Comparison of ENCODE assay signal across 8 cellular contexts in the genomic region with DNA sequence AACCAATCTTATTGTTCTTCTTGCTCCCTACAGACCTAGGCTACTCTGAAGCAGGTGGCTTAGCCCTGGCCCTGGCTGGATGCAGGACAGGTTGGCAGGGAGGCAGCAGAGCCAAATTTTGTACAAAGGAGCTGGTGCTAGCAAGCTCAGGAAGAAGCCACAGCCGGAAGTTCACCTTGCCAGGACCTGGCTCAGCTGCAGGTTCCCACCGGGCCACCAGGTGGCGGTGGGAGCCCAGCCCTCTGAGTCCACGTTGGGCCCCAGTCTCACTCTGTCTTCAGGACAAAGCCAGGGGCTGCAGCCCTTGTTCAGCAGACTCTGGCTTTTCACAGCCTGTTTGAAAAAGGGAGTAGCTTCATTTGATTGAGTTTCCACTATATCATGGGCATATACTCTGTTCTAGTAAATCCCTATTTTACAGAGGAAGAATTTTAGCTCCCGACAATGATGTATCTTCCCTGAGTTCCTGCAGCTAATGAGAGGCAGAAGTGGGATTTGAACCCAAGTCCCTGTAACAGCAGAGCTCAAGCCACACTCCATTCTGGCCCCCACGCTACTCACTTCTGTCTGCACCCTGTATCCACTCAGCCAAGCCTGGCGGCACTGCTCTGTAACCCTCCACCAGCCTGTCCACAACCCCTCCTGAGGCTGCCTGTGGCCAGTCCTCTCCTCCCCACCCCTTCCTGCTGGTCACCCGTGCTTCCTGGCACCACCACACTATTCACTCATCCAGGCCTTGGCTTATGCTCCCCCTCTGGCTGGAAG. TPM values are rescaled to one million over a fixed set of nuclear protein-coding genes. Genes with fewer than 3 reads are reported as not detected.
DNase-seq lines count a peak whose midpoint lies in the region; ATAC-seq, FAIRE-seq and TF ChIP-seq lines count a peak whose summit lies in the region.

No MANE protein-coding gene starts in this region.

- dilution Hi-C loops in keratinocyte (cut with MboI; ENCODE audit: extremely low pct_ligation_motif_present, low sequenced_read_pairs) = no loop called here

- TF ChIP-seq CTCF in 22Rv1 (IDR thresholded peaks at IDR 0.05) (peak; percentile 96), keratinocyte (optimal IDR thresholded peaks at IDR 0.05 in 1 of 3, IDR thresholded peaks at IDR 0.05 in 1 of 3, conservative IDR thresholded peaks at IDR 0.05 in 1 of 3; ENCODE audit: extremely low read depth in 1 of 3, insufficient read depth in 2 of 3, low read length in 3 of 3) (peak; percentile 98 to 99 (median 99))

- no peak overlapping the region for H3K4me3 ChIP-seq in keratinocyte (ENCODE audit: control insufficient read depth in 2 of 3, extremely low read depth in 1 of 3, insufficient read depth in 2 of 3, low read depth in 1 of 3, low read length in 3 of 3)

- FAIRE-seq in keratinocyte (lab: Jason Lieb, UNC) = no peak

- H3K27ac Mint-ChIP-seq in central memory CD8-positive, alpha-beta T cell (ENCODE audit: low read depth) = peak overlapping the region; percentile 32

- no peak overlapping the region for H2AFZ ChIP-seq in keratinocyte (ENCODE audit: control insufficient read depth, low read length)

- peaks cover 3% of the 10 kb centered on the region for H4K20me1 ChIP-seq in keratinocyte (ENCODE audit: control insufficient read depth, extremely low read depth, insufficient read depth, low read length)

- H3K36me3 ChIP-seq in keratinocyte (ENCODE audit: control insufficient read depth in 2 of 2, extremely low read depth in 1 of 2, insufficient read depth in 2 of 2, low read length in 2 of 2) = peaks cover 0 to 6% of the 10 kb centered on the region in 2 experiments

- H3K36me3 Mint-ChIP-seq in central memory CD8-positive, alpha-beta T cell (ENCODE audit: insufficient read depth) = peaks cover 18% of the 10 kb centered on the region

- peaks cover 21% of the 10 kb centered on the region for H3K4me1 ChIP-seq in keratinocyte (ENCODE audit: control insufficient read depth, extremely low read depth, insufficient read depth, low read length)

- H3K27ac ChIP-seq in 22Rv1 (peak overlapping the region; percentile 84), keratinocyte (ENCODE audit: control insufficient read depth, insufficient read depth, low read length) (no peak overlapping the region)

- peak; percentile 52 for ATAC-seq in GM18519 (IDR thresholded peaks at IDR 0.05; ENCODE audit: low FRiP score, unreplicated experiment)
- peak; percentile 40 for ATAC-seq in HG03280 (IDR thresholded peaks at IDR 0.05; ENCODE audit: unreplicated experiment)
- ATAC-seq in central memory CD8-positive, alpha-beta T cell (replicated peaks; ENCODE audit: extremely low read depth, poor library complexity, severe bottlenecking) = peak; percentile 45

- no peaks in the 10 kb centered on the region for H3K9me1 ChIP-seq in keratinocyte (ENCODE audit: control insufficient read depth, extremely low read depth, insufficient read depth, low read length)

- no peaks in the 10 kb centered on the region for H3K27me3 Mint-ChIP-seq in central memory CD8-positive, alpha-beta T cell

- H3K4me1 Mint-ChIP-seq in central memory CD8-positive, alpha-beta T cell = peaks cover 29% of the 10 kb centered on the region

- H3K4me2 ChIP-seq in keratinocyte (ENCODE audit: control insufficient read depth, extremely low read depth, insufficient read depth, low read depth, low read length) = no peak overlapping the region

- no peaks in the 10 kb centered on the region for H3K9me3 ChIP-seq in keratinocyte (ENCODE audit: control insufficient read depth, low read depth, low read length)

- H3K9ac ChIP-seq in keratinocyte (ENCODE audit: control insufficient read depth, extremely low read depth, insufficient read depth, low read length) = no peak overlapping the region

- H3K27me3 ChIP-seq in keratinocyte (ENCODE audit: control insufficient read depth, extremely low read depth, insufficient read depth, low read length) = no peaks in the 10 kb centered on the region

- peaks cover 16% of the 10 kb centered on the region for H3K79me2 ChIP-seq in keratinocyte (ENCODE audit: control insufficient read depth, insufficient read depth, low read length)

- H3K4me3 Mint-ChIP-seq in central memory CD8-positive, alpha-beta T cell = no peak overlapping the region

- no peaks in the 10 kb centered on the region for H3K9me3 Mint-ChIP-seq in central memory CD8-positive, alpha-beta T cell

- DNase-seq in NCI-H345 treated with DMSO at 0.1 percent for 48 hours (lab: John Stamatoyannopoulos, UW; ENCODE audit: unreplicated experiment) (peak; percentile 66), keratinocyte (ENCODE audit: low read depth, low spot score) (peak; percentile 50)
- peak; percentile 84 for DNase-seq in activated CD4-positive, CD25-positive, alpha-beta regulatory T cell treated with anti-CD3 and anti-CD28 coated beads, Interleukin-2, amount 50 U/mL, for 72 hours
- peak; percentile 71 to 73 for DNase-seq in central memory CD8-positive, alpha-beta T cell (ENCODE audit: low spot score in 2 of 2)
- DNase-seq in stimulated activated CD4-positive, alpha-beta T cell treated with anti-CD3 and anti-CD28 coated beads, Interleukin-1b, Interleukin-23, amount 100 ng/mL, for 1 hour (ENCODE audit: low read depth in 2 of 2) = peak; percentile 66 to 68

RNA-seq across cellular contexts. Expression of gene TKFC, which starts 3.3 kb away (rescaled TPM):
- polyA plus RNA-seq in keratinocyte = 15.4 to 23.1 TPM (median 18.3 TPM) in 3 replicates
- polyA plus RNA-seq in keratinocyte (2011; ENCODE audit: low read depth) = 9.6 TPM
- 11.3 and 20.9 TPM in 2 replicates for polyA plus RNA-seq in keratinocyte (2011; cell fraction: cytosol; rRNA removed)
- 49.7 and 61.6 TPM in 2 replicates for polyA plus RNA-seq in keratinocyte (2011; cell fraction: nucleus; rRNA removed)
- polyA plus RNA-seq in keratinocyte (2012; ENCODE audit: low replicate concordance) = 21.5 and 23.1 TPM in 2 replicates
- 24.2 to 34.2 TPM (median 26.2 TPM) in 3 replicates for polyA minus RNA-seq in keratinocyte
- polyA minus RNA-seq in keratinocyte (2011; cell fraction: cytosol; rRNA and poly(A)+ RNA removed) = 28.8 TPM
- 19.0 and 25.4 TPM in 2 replicates for polyA minus RNA-seq in keratinocyte (2011; cell fraction: nucleus; rRNA and poly(A)+ RNA removed)

RNA-seq across cellular contexts. Expression of gene DDB1, which starts 3.4 kb away (rescaled TPM):
- 187 to 236 TPM (median 212 TPM) in 3 replicates for polyA plus RNA-seq in keratinocyte
- polyA plus RNA-seq in keratinocyte (2011; ENCODE audit: low read depth) = 68.5 TPM
- polyA plus RNA-seq in keratinocyte (2011; cell fraction: cytosol; rRNA removed) = 181 and 206 TPM in 2 replicates
- polyA plus RNA-seq in keratinocyte (2011; cell fraction: nucleus; rRNA removed) = 290 and 325 TPM in 2 replicates
- polyA plus RNA-seq in keratinocyte (2012; ENCODE audit: low replicate concordance) = 108 and 136 TPM in 2 replicates
- polyA minus RNA-seq in keratinocyte = 210 to 358 TPM (median 329 TPM) in 3 replicates
- 307 TPM for polyA minus RNA-seq in keratinocyte (2011; cell fraction: cytosol; rRNA and poly(A)+ RNA removed)
- polyA minus RNA-seq in keratinocyte (2011; cell fraction: nucleus; rRNA and poly(A)+ RNA removed) = 185 and 265 TPM in 2 replicates

RNA-seq across cellular contexts. Expression of gene CYB561A3, which starts 25.3 kb away (rescaled TPM):
- polyA plus RNA-seq in keratinocyte = 42.3 to 124 TPM (median 62.3 TPM) in 3 replicates
- polyA plus RNA-seq in keratinocyte (2011; ENCODE audit: low read depth) = 5.1 TPM
- 63.6 and 95.2 TPM in 2 replicates for polyA plus RNA-seq in keratinocyte (2011; cell fraction: cytosol; rRNA removed)
- 108 and 123 TPM in 2 replicates for polyA plus RNA-seq in keratinocyte (2011; cell fraction: nucleus; rRNA removed)
- 31.6 and 43.8 TPM in 2 replicates for polyA plus RNA-seq in keratinocyte (2012; ENCODE audit: low replicate concordance)
- polyA minus RNA-seq in keratinocyte = 66.4 to 188 TPM (median 180 TPM) in 3 replicates
- 72.1 TPM for polyA minus RNA-seq in keratinocyte (2011; cell fraction: cytosol; rRNA and poly(A)+ RNA removed)
- polyA minus RNA-seq in keratinocyte (2011; cell fraction: nucleus; rRNA and poly(A)+ RNA removed) = 64.9 and 76.6 TPM in 2 replicates

RNA-seq across cellular contexts. Expression of gene TMEM138, which starts 25.8 kb away (rescaled TPM):
- polyA plus RNA-seq in keratinocyte = 66.1 to 118 TPM (median 85.4 TPM) in 3 replicates
- 6.0 TPM for polyA plus RNA-seq in keratinocyte (2011; ENCODE audit: low read depth)
- polyA plus RNA-seq in keratinocyte (2011; cell fraction: cytosol; rRNA removed) = 66.9 and 115 TPM in 2 replicates
- polyA plus RNA-seq in keratinocyte (2011; cell fraction: nucleus; rRNA removed) = 101 and 119 TPM in 2 replicates
- polyA plus RNA-seq in keratinocyte (2012; ENCODE audit: low replicate concordance) = 37.8 and 43.0 TPM in 2 replicates
- 44.0 to 72.4 TPM (median 56.3 TPM) in 3 replicates for polyA minus RNA-seq in keratinocyte
- polyA minus RNA-seq in keratinocyte (2011; cell fraction: cytosol; rRNA and poly(A)+ RNA removed) = 13.2 TPM
- polyA minus RNA-seq in keratinocyte (2011; cell fraction: nucleus; rRNA and poly(A)+ RNA removed) = 19.8 and 27.8 TPM in 2 replicates

RNA-seq across cellular contexts. Expression of gene VWCE, which starts 41.2 kb away (rescaled TPM):
- polyA plus RNA-seq in keratinocyte = 0.14 to 0.82 TPM (median 0.30 TPM) in 3 replicates
- polyA plus RNA-seq in keratinocyte (2011; ENCODE audit: low read depth) = 0.64 TPM
- polyA plus RNA-seq in keratinocyte (2011; cell fraction: cytosol; rRNA removed) = 0.05 and 0.09 TPM in 2 replicates
- polyA plus RNA-seq in keratinocyte (2011; cell fraction: nucleus; rRNA removed) = 2.5 and 4.0 TPM in 2 replicates
- polyA plus RNA-seq in keratinocyte (2012; ENCODE audit: low replicate concordance) = 0.28 and 1.2 TPM in 2 replicates
- polyA minus RNA-seq in keratinocyte = 0.43 to 2.6 TPM (median 1.6 TPM) in 3 replicates
- polyA minus RNA-seq in keratinocyte (2011; cell fraction: cytosol; rRNA and poly(A)+ RNA removed) = not detected
- polyA minus RNA-seq in keratinocyte (2011; cell fraction: nucleus; rRNA and poly(A)+ RNA removed) = 1.4 and 1.7 TPM in 2 replicates
